15 cellular contexts compared by ENCODE assay signal in genomic region chr12:49762468-49762847, GRCh38. TPM values are rescaled to one million over a fixed set of nuclear protein-coding genes. Genes with fewer than 3 reads are reported as not detected.
DNase-seq lines count a peak whose midpoint lies in the region; ATAC-seq and TF ChIP-seq lines count a peak whose summit lies in the region.
"Had no signal": no experiment of that assay in that cellular context is flagged by ENCODE, and none has a peak within 500 bp of the region (broad histone marks: within the 10 kb centered on the region; RNA-seq: fewer than 3 reads in every experiment).

No MANE protein-coding gene starts in this region.

- peak; percentile 39 for DNase-seq in activated CD4-positive, alpha-beta T cell treated with anti-CD3 and anti-CD28 coated beads for 36 hours
- DNase-seq in activated CD4-positive, alpha-beta T cell treated with anti-CD3 and anti-CD28 coated beads, Interleukin-2, amount 50 U/mL, for 4 hours = no peak
- peak; percentile 31 for DNase-seq in GM12865 (ENCODE audit: low read depth)
- DNase-seq in activated T-cell treated with anti-CD3 and anti-CD28 coated beads, Interleukin-2, amount 50 U/mL, for 72 hours = peak in 1 of 2 donors; percentile 39
- DNase-seq in naive thymus-derived CD4-positive, alpha-beta T cell = peak in 4 of 9 donors; percentile 24 to 35 (median 30)
- no peak for DNase-seq in AG08396 (ENCODE audit: low spot score)
- DNase-seq in NCI-H774 (lab: John Stamatoyannopoulos, UW) = no peak
- DNase-seq: NCI-H1436 treated with DMSO at 0.1 percent for 48 hours, NCI-H524 treated with DMSO at 0.1 percent for 48 hours had no signal

- peaks cover 60% of the 10 kb centered on the region for H3K4me1 Mint-ChIP-seq in activated CD4-positive, alpha-beta T cell treated with anti-CD3 and anti-CD28 coated beads for 36 hours
- peaks cover 73% of the 10 kb centered on the region for H3K4me1 Mint-ChIP-seq in activated T-cell treated with anti-CD3 and anti-CD28 coated beads, Interleukin-2, amount 50 U/mL, for 72 hours (ENCODE audit: low read depth)
- H3K4me1 Mint-ChIP-seq in naive thymus-derived CD4-positive, alpha-beta T cell = peaks cover 41 to 64% (median 57%) of the 10 kb centered on the region in 7 donors
- H3K4me1 Mint-ChIP-seq: neural progenitor cell had no signal

- H3K9me3 ChIP-seq in naive thymus-derived CD4-positive, alpha-beta T cell (ENCODE audit: control insufficient read depth in 2 of 3, low read length in 3 of 3) = no peaks in the 10 kb centered on the region
- H3K9me3 ChIP-seq: esophagus muscularis mucosa, tibial artery had no signal

- peak overlapping the region; percentile 77 for H3K27ac Mint-ChIP-seq in activated CD4-positive, alpha-beta T cell treated with anti-CD3 and anti-CD28 coated beads for 36 hours
- peak overlapping the region; percentile 97 for H3K27ac Mint-ChIP-seq in activated T-cell treated with anti-CD3 and anti-CD28 coated beads, Interleukin-2, amount 50 U/mL, for 72 hours
- peak overlapping the region; percentile 76 to 93 (median 84) for H3K27ac Mint-ChIP-seq in naive thymus-derived CD4-positive, alpha-beta T cell
- H3K27ac Mint-ChIP-seq: neural progenitor cell had no signal

- peaks cover 23 to 64% (median 33%) of the 10 kb centered on the region in 3 experiments for H3K36me3 ChIP-seq in naive thymus-derived CD4-positive, alpha-beta T cell (ENCODE audit: control insufficient read depth in 2 of 3, insufficient read depth in 3 of 3, low read length in 3 of 3)

- TF ChIP-seq CTCF in GM12865 (IDR thresholded peaks at IDR 0.05; ENCODE audit: insufficient read depth, low read depth, low read length, missing control alignments) = no peak

- no peaks in the 10 kb centered on the region for H3K27me3 ChIP-seq in naive thymus-derived CD4-positive, alpha-beta T cell (ENCODE audit: control insufficient read depth in 2 of 2, insufficient read depth in 2 of 2, low read length in 2 of 2)
- H3K27me3 ChIP-seq: esophagus muscularis mucosa, hepatocyte, neural progenitor cell, tibial artery had no signal

- CTCF ChIA-PET in activated CD4-positive, alpha-beta T cell treated with anti-CD3 and anti-CD28 coated beads for 36 hours (lab: Charles Lee) = interaction anchor here (0.5 to 3.3 kb wide), 39 partner anchors 9 to 923 kb away, joined by 3 to 39 read pairs (median 4); partner anchors contain the start of genes BCDIN3D, SMARCD1 and TMBIM6
- CTCF ChIA-PET in naive thymus-derived CD4-positive, alpha-beta T cell (lab: Charles Lee) = interaction anchor here (0.7 to 3.1 kb wide), 13 partner anchors 13 to 126 kb away, joined by 3 to 32 read pairs (median 4); partner anchors contain the start of gene TMBIM6

- H3K27me3 Mint-ChIP-seq in activated CD4-positive, alpha-beta T cell treated with anti-CD3 and anti-CD28 coated beads for 36 hours = no peaks in the 10 kb centered on the region
- H3K27me3 Mint-ChIP-seq in activated T-cell treated with anti-CD3 and anti-CD28 coated beads, Interleukin-2, amount 50 U/mL, for 72 hours (ENCODE audit: low read depth) = no peaks in the 10 kb centered on the region
- H3K27me3 Mint-ChIP-seq in naive thymus-derived CD4-positive, alpha-beta T cell = no peaks in the 10 kb centered on the region

- H3K4me1 ChIP-seq in naive thymus-derived CD4-positive, alpha-beta T cell (ENCODE audit: control insufficient read depth in 2 of 2, insufficient read depth in 2 of 2, low read length in 2 of 2) = peaks cover 25 to 43% of the 10 kb centered on the region in 2 donors
- H3K4me1 ChIP-seq: neural progenitor cell, tibial artery had no signal

- peaks cover 65% of the 10 kb centered on the region for H3K36me3 Mint-ChIP-seq in activated CD4-positive, alpha-beta T cell treated with anti-CD3 and anti-CD28 coated beads for 36 hours (ENCODE audit: low read depth)
- peaks cover 32 to 55% of the 10 kb centered on the region in 2 donors for H3K36me3 Mint-ChIP-seq in activated T-cell treated with anti-CD3 and anti-CD28 coated beads, Interleukin-2, amount 50 U/mL, for 72 hours (ENCODE audit: insufficient read depth in 2 of 2)
- H3K36me3 Mint-ChIP-seq in naive thymus-derived CD4-positive, alpha-beta T cell = peaks cover 8 to 52% (median 43%) of the 10 kb centered on the region in 5 donors

- peak; percentile 48 for ATAC-seq in activated CD4-positive, alpha-beta T cell treated with anti-CD3 and anti-CD28 coated beads for 36 hours
- ATAC-seq in activated T-cell treated with anti-CD3 and anti-CD28 coated beads, Interleukin-2, amount 50 U/mL, for 72 hours (replicated peaks in 1 of 2) = peak; percentile 39 to 42
- peak; percentile 43 for ATAC-seq in naive thymus-derived CD4-positive, alpha-beta T cell
- ATAC-seq in HG03469 (IDR thresholded peaks at IDR 0.05; ENCODE audit: unreplicated experiment) = no peak

- H3K9me3 Mint-ChIP-seq in activated CD4-positive, alpha-beta T cell treated with anti-CD3 and anti-CD28 coated beads for 36 hours (ENCODE audit: low read depth) = no peaks in the 10 kb centered on the region
- H3K9me3 Mint-ChIP-seq in activated T-cell treated with anti-CD3 and anti-CD28 coated beads, Interleukin-2, amount 50 U/mL, for 72 hours = no peaks in the 10 kb centered on the region
- H3K9me3 Mint-ChIP-seq in naive thymus-derived CD4-positive, alpha-beta T cell = no peaks in the 10 kb centered on the region
- H3K9me3 Mint-ChIP-seq: neural progenitor cell had no signal

- H3K27ac ChIP-seq in naive thymus-derived CD4-positive, alpha-beta T cell (ENCODE audit: low read depth, low read length) = peak overlapping the region; percentile 57
- H3K27ac ChIP-seq: hepatocyte, neural progenitor cell, tibial artery had no signal

- intact Hi-C loops in activated CD4-positive, alpha-beta T cell treated with anti-CD3 and anti-CD28 coated beads for 36 hours (cut with DNase I, micrococcal nuclease) = loop anchor here (1.0 to 2.0 kb wide), 4 partner anchors 8 to 21 kb away; partner anchors contain the start of gene TMBIM6 (in 1 of the 2)
- intact Hi-C loops in naive thymus-derived CD4-positive, alpha-beta T cell (cut with micrococcal nuclease) = loop anchor here (1.0 to 5.0 kb wide), 3 partner anchors 12 to 125 kb away; partner anchors contain the start of gene TMBIM6 (in 1 of the 2)

- POLR2A ChIA-PET in activated CD4-positive, alpha-beta T cell treated with anti-CD3 and anti-CD28 coated beads for 36 hours (lab: Charles Lee) = interaction anchor here (0.7 to 1.8 kb wide), 3 partner anchors 14 to 182 kb away, joined by 3 to 10 read pairs (median 3); partner anchors contain the start of gene TMBIM6
- POLR2A ChIA-PET in naive thymus-derived CD4-positive, alpha-beta T cell (lab: Charles Lee) = interaction anchor here (0.5 to 6.1 kb wide), 10 partner anchors 10 to 841 kb away, joined by 3 to 36 read pairs (median 3); partner anchors contain the start of gene TMBIM6

- peak overlapping the region; percentile 24 for H3K4me3 Mint-ChIP-seq in activated CD4-positive, alpha-beta T cell treated with anti-CD3 and anti-CD28 coated beads for 36 hours
- H3K4me3 Mint-ChIP-seq in activated T-cell treated with anti-CD3 and anti-CD28 coated beads, Interleukin-2, amount 50 U/mL, for 72 hours = peak overlapping the region; percentile 70 to 84
- H3K4me3 Mint-ChIP-seq in naive thymus-derived CD4-positive, alpha-beta T cell = peak overlapping the region in 7 of 10 donors; percentile 53 to 78 (median 62)
- H3K4me3 Mint-ChIP-seq: neural progenitor cell had no signal

- no peak overlapping the region for H3K4me3 ChIP-seq in GM12865 (ENCODE audit: low read depth, low read length)
- no peak overlapping the region for H3K4me3 ChIP-seq in naive thymus-derived CD4-positive, alpha-beta T cell (ENCODE audit: low read length)
- H3K4me3 ChIP-seq: esophagus muscularis mucosa, hepatocyte, neural progenitor cell, skin epidermis, tibial artery had no signal

RNA-seq across cellular contexts. Expression of gene TMBIM6, which starts 21.1 kb away (rescaled TPM):
- 100 to 1,000 TPM; 378 to 450 TPM for total RNA-seq in activated CD4-positive, alpha-beta T cell treated with anti-CD3 and anti-CD28 coated beads for 36 hours
- total RNA-seq in activated T-cell treated with anti-CD3 and anti-CD28 coated beads, Interleukin-2, amount 50 U/mL, for 72 hours = 100 to 1,000 TPM; 755 to 785 TPM
- 100 to 1,000 TPM; 307 to 432 (median 381) TPM for total RNA-seq in naive thymus-derived CD4-positive, alpha-beta T cell
- 100 to 1,000 TPM; 835 to 916 TPM for polyA plus RNA-seq in naive thymus-derived CD4-positive, alpha-beta T cell

RNA-seq across cellular contexts. Expression of gene FMNL3, which starts 55.3 kb away (rescaled TPM):
- total RNA-seq in activated CD4-positive, alpha-beta T cell treated with anti-CD3 and anti-CD28 coated beads for 36 hours = 10 to 100 TPM; 23.2 to 24.3 TPM
- 10 to 100 TPM; 40.6 to 42.0 TPM for total RNA-seq in activated T-cell treated with anti-CD3 and anti-CD28 coated beads, Interleukin-2, amount 50 U/mL, for 72 hours
- total RNA-seq in naive thymus-derived CD4-positive, alpha-beta T cell = 10 to 100 TPM; 33.3 to 40.4 (median 39.7) TPM
- 10 to 100 TPM; 10.4 to 12.0 TPM for polyA plus RNA-seq in naive thymus-derived CD4-positive, alpha-beta T cell

Comparison
In these comparisons a context has a peak if more than half of its experiments do, and no peak if none do; other contexts are left out.
1. DNase-seq: peak in activated CD4-positive, alpha-beta T cell treated with anti-CD3 and anti-CD28 coated beads for 36 hours (single experiment) and GM12865 (single experiment); none in activated CD4-positive, alpha-beta T cell treated with anti-CD3 and anti-CD28 coated beads, Interleukin-2, amount 50 U/mL, for 4 hours (0 of 2), AG08396 (single experiment) and NCI-H774 (single experiment).
2. H3K4me3 Mint-ChIP-seq: peak in every context shown above with its lines; median percentile 77 in activated T-cell treated with anti-CD3 and anti-CD28 coated beads, Interleukin-2, amount 50 U/mL, for 72 hours; 62 in naive thymus-derived CD4-positive, alpha-beta T cell; 24 in activated CD4-positive, alpha-beta T cell treated with anti-CD3 and anti-CD28 coated beads for 36 hours.
3. Peak in every context shown above with its lines, with median percentiles within 50 percentile points of each other: H3K27ac Mint-ChIP-seq.